In the genomic region with DNA sequence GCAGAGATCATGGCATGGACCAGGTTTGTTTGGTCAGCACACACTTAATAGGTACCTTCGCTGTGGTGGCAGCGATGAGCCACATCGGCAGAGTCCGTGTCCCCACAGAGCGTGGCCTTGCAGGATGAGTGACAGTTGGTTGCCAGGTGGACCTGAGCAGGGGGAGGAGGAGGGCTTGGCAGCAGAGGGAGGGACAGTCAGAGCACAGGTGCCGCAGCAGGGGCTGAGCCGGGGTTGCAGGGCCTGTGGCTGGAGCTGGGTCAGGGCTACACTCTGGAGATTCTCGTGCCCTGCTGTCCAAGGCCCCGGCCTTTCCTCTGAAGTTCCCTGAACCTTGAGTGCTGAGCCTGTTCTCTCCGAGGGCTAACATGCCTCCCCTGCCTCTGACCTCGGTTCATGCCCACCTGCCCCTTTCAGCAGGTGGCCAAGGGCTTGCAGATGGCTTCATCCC, we compare ENCODE assay signal across 25 cellular contexts. TPM values are rescaled to one million over a fixed set of nuclear protein-coding genes. Genes with fewer than 3 reads are reported as not detected.
DNase-seq lines count a peak whose midpoint lies in the region; ATAC-seq, FAIRE-seq and TF ChIP-seq lines count a peak whose summit lies in the region.
"Had no signal": no experiment of that assay in that cellular context is flagged by ENCODE, and none has a peak within 500 bp of the region (broad histone marks: within the 10 kb centered on the region; RNA-seq: fewer than 3 reads in every experiment).

No MANE protein-coding gene starts in this region.

- H3K9ac ChIP-seq in K562 (ENCODE audit: insufficient read depth in 1 of 2, low read depth in 2 of 2, low read length in 2 of 2) (no peak overlapping the region; a peak in 1 of 4 replicates), HepG2 (ENCODE audit: insufficient read depth, low read depth, low read length) (no peak overlapping the region)

- no peak overlapping the region for H3K27ac ChIP-seq in K562 (ENCODE audit: extremely low read depth, low read depth, low read length)
- H3K27ac ChIP-seq in HepG2 (ENCODE audit: extremely low read length, insufficient read depth, low read length): no peak overlapping the region
- H3K27ac ChIP-seq: body of pancreas, pancreas, right atrium auricular region, SJSA1, upper lobe of left lung had no signal

- no peak for TF ChIP-seq EP300 in K562 (IDR thresholded peaks at IDR 0.05; ENCODE audit: low read length)
- TF ChIP-seq EP300 in HepG2 (IDR thresholded peaks at IDR 0.05; ENCODE audit: low read depth in 2 of 2, low read length in 2 of 2): no peak
- TF ChIP-seq EP300 in HepG2 (CRISPR knock-in tag; IDR thresholded peaks at IDR 0.05; ENCODE audit: borderline replicate concordance): no peak

- no peak for TF ChIP-seq RAD21 in K562 (CRISPR knock-in tag; conservative IDR thresholded peaks at IDR 0.05 in 1 of 2, IDR thresholded peaks at IDR 0.05 in 1 of 2)
- TF ChIP-seq RAD21 in HepG2 (CRISPR knock-in tag; IDR thresholded peaks at IDR 0.05): no peak

- peak; percentile 42 for DNase-seq in Right ventricle myocardium inferior (ENCODE audit: missing footprints)
- DNase-seq in left cardiac atrium: no peak
- peak in 1 of 4 experiments; percentile 17 for DNase-seq in K562 (ENCODE audit: extremely low read depth in 1 of 4, low spot score in 3 of 4)
- DNase-seq in HepG2 (ENCODE audit: low spot score): no peak
- no peak for DNase-seq in NCI-H1105 treated with DMSO at 0.1 percent for 48 hours (lab: John Stamatoyannopoulos, UW)
- DNase-seq in NCI-H1092 (lab: John Stamatoyannopoulos, UW): no peak
- no peak for DNase-seq in NOMO-1 treated with DMSO at 0.1 percent for 48 hours (lab: John Stamatoyannopoulos, UW; ENCODE audit: unreplicated experiment)
- DNase-seq: ACHN; activated CD4-positive, CD25-positive, alpha-beta regulatory T cell treated with anti-CD3 and anti-CD28 coated beads, Interleukin-2, amount 50 U/mL, for 72 hours; activated T-cell treated with anti-CD3 and anti-CD28 coated beads, Interleukin-2, amount 50 U/mL, for 72 hours; BE2C; body of pancreas; HCEC 1CT; Kasumi-1; mucosa of descending colon; pancreas; stimulated activated CD4-positive, alpha-beta T cell treated with anti-CD3 and anti-CD28 coated beads, Interleukin-2, amount 100 ng/mL, for 24 hours had no signal

- H3K27me3 ChIP-seq in K562 (ENCODE audit: control insufficient read depth in 2 of 2, insufficient read depth in 2 of 2, low read length in 2 of 2): no peaks in the 10 kb centered on the region
- no peaks in the 10 kb centered on the region for H3K27me3 ChIP-seq in HepG2 (ENCODE audit: control insufficient read depth in 1 of 2, insufficient read depth in 2 of 2, low read length in 2 of 2)
- H3K27me3 ChIP-seq: adrenal gland, BE2C, body of pancreas, pancreas, right atrium auricular region, SJSA1, upper lobe of left lung had no signal

- H3K36me3 ChIP-seq in K562 (ENCODE audit: control insufficient read depth, insufficient read depth, low read length): peaks cover 97% of the 10 kb centered on the region
- H3K36me3 ChIP-seq in HepG2 (replicated peaks in 1 of 2; ENCODE audit: control insufficient read depth in 1 of 2, insufficient read depth in 2 of 2, low read length in 2 of 2): peaks cover 64 to 97% of the 10 kb centered on the region in 2 experiments

- in situ Hi-C loops in K562 (cut with MboI) (no loop called here), HepG2 (cut with HindIII; ENCODE audit: extremely low pct_ligation_motif_present, low pct_unique_long_range_greater_than_20kb) (no loop called here)

- H3K4me3 ChIP-seq in K562: no peak overlapping the region
- H3K4me3 ChIP-seq in HepG2 (replicated peaks in 1 of 3; ENCODE audit: insufficient read depth in 1 of 3, low read depth in 2 of 3, low read length in 3 of 3): no peak overlapping the region
- H3K4me3 ChIP-seq: adrenal gland, body of pancreas, lung, mucosa of descending colon, pancreas, right atrium auricular region, SJSA1, smooth muscle cell, upper lobe of left lung had no signal

- TF ChIP-seq POLR2A in K562 (conservative IDR thresholded peaks at IDR 0.05) (no peak), HepG2 (IDR thresholded peaks at IDR 0.05; ENCODE audit: insufficient read depth in 1 of 2, low read depth in 2 of 2, low read length in 2 of 2) (no peak)

- ATAC-seq in Right ventricle myocardium inferior: no peak
- ATAC-seq in left cardiac atrium: no peak
- no peak for ATAC-seq in K562
- ATAC-seq in HepG2: no peak
- ATAC-seq in HG02938 (IDR thresholded peaks at IDR 0.05; ENCODE audit: unreplicated experiment): no peak

- no TSS peak for BruUV-seq in K562 (replicated peaks; lab: Mats Ljungman, UMichigan)
- BruUV-seq in HepG2 (replicated peaks; lab: Mats Ljungman, UMichigan): no TSS peak

- peaks cover 18% of the 10 kb centered on the region for H3K79me2 ChIP-seq in K562 (ENCODE audit: control insufficient read depth, insufficient read depth, low read length)
- peaks cover 14% of the 10 kb centered on the region for H3K79me2 ChIP-seq in HepG2 (ENCODE audit: insufficient read depth, low read length)

- no peak for TF ChIP-seq CTCF in K562 (IDR thresholded peaks at IDR 0.05 in 2 of 3, conservative IDR thresholded peaks at IDR 0.05 in 1 of 3; ENCODE audit: insufficient read depth in 2 of 3, low read depth in 1 of 3, low read length in 3 of 3)
- no peak for TF ChIP-seq CTCF in HepG2 (CRISPR knock-in tag; IDR thresholded peaks at IDR 0.05)

- POLR2A ChIA-PET in K562 (lab: Yijun Ruan, JAX): interaction anchor here (0.7 to 1.6 kb wide), 2 partner anchors 9 to 15 kb away, joined by 3 read pairs; no protein-coding TSS in a partner anchor
- POLR2A ChIA-PET in HepG2 (lab: Yijun Ruan, JAX): no interaction called here

- H3K4me1 ChIP-seq in K562 (replicated peaks in 1 of 2; ENCODE audit: control insufficient read depth in 2 of 2, insufficient read depth in 2 of 2, low read length in 2 of 2): peaks cover 0 to 4% of the 10 kb centered on the region in 2 experiments; a peak in 2 of 5 replicates
- 0 out of 2 replicates have a peak, but pooled peaks cover 5% of the 10 kb centered on the region for H3K4me1 ChIP-seq in HepG2 (ENCODE audit: insufficient read depth, low read length)
- H3K4me1 ChIP-seq: BE2C, pancreas, SJSA1 had no signal

- no peaks in the 10 kb centered on the region for H3K9me3 ChIP-seq in K562 (replicated peaks; ENCODE audit: control insufficient read depth, insufficient read depth, low read depth, low read length)
- H3K9me3 ChIP-seq in HepG2 (ENCODE audit: low read length): no peaks in the 10 kb centered on the region
- H3K9me3 ChIP-seq: adrenal gland, BE2C, body of pancreas, mucosa of descending colon, pancreas, right atrium auricular region, SJSA1, upper lobe of left lung had no signal

- intact Hi-C loops in Right ventricle myocardium inferior (cut with DNase I) (no loop called here), left cardiac atrium (cut with DNase I) (loop anchor here in 1 of 2 donors (10.0 kb wide), 1 partner anchor 53 kb away; a partner anchor contains a TSS), K562 (cut with micrococcal nuclease) (loop anchor here (10.0 kb wide), 1 partner anchor 1137 kb away; no protein-coding TSS in a partner anchor), HepG2 (cut with micrococcal nuclease; ENCODE audit: unreplicated experiment) (loop anchor here (5.0 kb wide), 1 partner anchor 50 kb away; a partner anchor contains a TSS)

- no peaks in the 10 kb centered on the region for H3K9me1 ChIP-seq in K562 (ENCODE audit: control insufficient read depth, insufficient read depth, low read length)

- H4K20me1 ChIP-seq in K562 (replicated peaks; ENCODE audit: control insufficient read depth, insufficient read depth, low read length): peaks cover 24% of the 10 kb centered on the region
- H4K20me1 ChIP-seq in HepG2 (ENCODE audit: insufficient read depth, low read length): peaks cover 23% of the 10 kb centered on the region; the same call in 1 of the 2 replicates

- WGBS in K562 (ENCODE audit: insufficient coverage, low coverage, missing lambda C conversion rate): 98% methylated on average over 10 of the region's 11 CpGs
- WGBS in HepG2 (ENCODE audit: low lambda C conversion rate): 97% methylated on average over 11 of the region's 11 CpGs

- H2AFZ ChIP-seq in K562 (ENCODE audit: low read depth, low read length): no peak overlapping the region
- H2AFZ ChIP-seq in HepG2 (ENCODE audit: low read length): no peak overlapping the region

- no peak for FAIRE-seq in K562 (lab: Jason Lieb, UNC)
- no peak for FAIRE-seq in HepG2 (lab: Jason Lieb, UNC)
- FAIRE-seq: pancreas, RCC 7860 had no signal

- CTCF ChIA-PET in K562 (lab: Yijun Ruan, JAX; ENCODE audit: low intra/inter-chr PET ratio): interaction anchor here (0.7 to 1.1 kb wide), 2 partner anchors 1164 to 1472 kb away, joined by 3 to 9 read pairs; a partner anchor contains a TSS
- CTCF ChIA-PET in HepG2 (lab: Yijun Ruan, JAX; ENCODE audit: low intra/inter-chr PET ratio, low total read pairs): no interaction called here

- no peak overlapping the region for H3K4me2 ChIP-seq in K562 (ENCODE audit: insufficient read depth, low read length)
- H3K4me2 ChIP-seq in HepG2 (ENCODE audit: low read depth, low read length): no peak overlapping the region
- H3K4me2 ChIP-seq: smooth muscle cell had no signal

RNA-seq across cellular contexts. Expression of a gene that starts 24.8 kb away (rescaled TPM):
- total RNA-seq in Right ventricle myocardium inferior (36.4 TPM), left cardiac atrium (10 to 100 TPM; 27.2 to 33.6 TPM), K562 (2014; rRNA removed) (78.2 and 82.6 TPM in 2 replicates), K562 (2014; rRNA removed; fragmentation: Illumina TruSeq; extraction: Trizol) (67.6 and 81.1 TPM in 2 replicates), K562 (2015; rRNA removed; fragmentation: Illumina TruSeq; extraction: Trizol) (73.9 and 83.8 TPM in 2 replicates), K562 (2021) (101 and 113 TPM in 2 replicates), HepG2 (2016; rRNA removed; fragmentation: Illumina TruSeq; extraction: Trizol) (94.8 and 135 TPM in 2 replicates)
- total RNA-seq in K562 (2011; cell fraction: chromatin; rRNA removed; ENCODE audit: low replicate concordance): 337 and 699 TPM in 2 replicates
- 179 and 196 TPM in 2 replicates for total RNA-seq in K562 (2011; cell fraction: nucleolus; rRNA removed)
- total RNA-seq in K562 (2011; cell fraction: nucleoplasm; rRNA removed): 243 and 244 TPM in 2 replicates
- polyA plus RNA-seq in K562 (2011; rRNA removed) (151 and 192 TPM in 2 replicates), K562 (2014; fragmentation: Illumina TruSeq; extraction: Trizol) (128 and 149 TPM in 2 replicates), K562 (2014; fragmentation: Nextera tagmentation; extraction: Ambion mirVana) (10 to 100 TPM; 17.7 to 25.3 TPM), K562 (2014; rRNA removed) (77.3 and 95.9 TPM in 2 replicates), HepG2 (2011; rRNA removed) (262 and 280 TPM in 2 replicates)
- 128 and 145 TPM in 2 replicates for polyA plus RNA-seq in K562 (2011; cell fraction: cytosol; rRNA removed)
- 458 and 560 TPM in 2 replicates for polyA plus RNA-seq in K562 (2011; cell fraction: nucleus; rRNA removed)
- 62.8 and 102 TPM in 2 replicates for polyA plus RNA-seq in K562 (2012)
- 241 and 345 TPM in 2 replicates for polyA minus RNA-seq in K562 (2011; rRNA and poly(A)+ RNA removed)
- 104 and 113 TPM in 2 replicates for polyA minus RNA-seq in K562 (2011; cell fraction: cytosol; rRNA and poly(A)+ RNA removed)
- polyA minus RNA-seq in K562 (2011; cell fraction: nucleus; rRNA and poly(A)+ RNA removed): 100 and 315 TPM in 2 replicates
- total RNA-seq in HepG2 (2016; cell fraction: cytosol; rRNA removed; fragmentation: Illumina TruSeq; extraction: Trizol; ENCODE audit: low read depth): 40.5 and 40.7 TPM in 2 replicates
- total RNA-seq in HepG2 (2016; cell fraction: insoluble cytoplasmic fraction; rRNA removed; fragmentation: Illumina TruSeq; extraction: Trizol): 93.2 and 125 TPM in 2 replicates
- 103 and 106 TPM in 2 replicates for total RNA-seq in HepG2 (2016; cell fraction: membrane; rRNA removed; fragmentation: Illumina TruSeq; extraction: Trizol)
- 115 and 134 TPM in 2 replicates for total RNA-seq in HepG2 (2016; cell fraction: nucleus; rRNA removed; fragmentation: Illumina TruSeq; extraction: Trizol)
- polyA plus RNA-seq in HepG2 (2011; cell fraction: cytosol; rRNA removed): 132 and 169 TPM in 2 replicates
- polyA plus RNA-seq in HepG2 (2011; cell fraction: nucleus; rRNA removed): 753 and 830 TPM in 2 replicates
- 105 and 114 TPM in 2 replicates for polyA plus RNA-seq in HepG2 (2012)
- polyA plus RNA-seq in HepG2 (2016; cell fraction: cytosol; fragmentation: Illumina TruSeq; extraction: Trizol; ENCODE audit: low read depth): 31.3 and 37.9 TPM in 2 replicates
- polyA plus RNA-seq in HepG2 (2016; cell fraction: insoluble cytoplasmic fraction; fragmentation: Illumina TruSeq; extraction: Trizol; ENCODE audit: low read depth): 94.5 and 105 TPM in 2 replicates
- 62.4 and 65.8 TPM in 2 replicates for polyA plus RNA-seq in HepG2 (2016; cell fraction: membrane; fragmentation: Illumina TruSeq; extraction: Trizol; ENCODE audit: low read depth)
- polyA plus RNA-seq in HepG2 (2016; cell fraction: nucleus; fragmentation: Illumina TruSeq; extraction: Trizol; ENCODE audit: insufficient read depth, low read depth): 279 and 292 TPM in 2 replicates
- polyA minus RNA-seq in HepG2 (2011; rRNA and poly(A)+ RNA removed; ENCODE audit: low replicate concordance): 472 and 743 TPM in 2 replicates
- 96.6 and 110 TPM in 2 replicates for polyA minus RNA-seq in HepG2 (2011; cell fraction: cytosol; rRNA and poly(A)+ RNA removed)
- polyA minus RNA-seq in HepG2 (2011; cell fraction: nucleus; rRNA and poly(A)+ RNA removed): 279 and 332 TPM in 2 replicates

RNA-seq across cellular contexts. Expression of a gene that starts 52.4 kb away (rescaled TPM):
- total RNA-seq in Right ventricle myocardium inferior (6.7 TPM), left cardiac atrium (10 to 100 TPM in 1 of 2 donors, 1 to 10 TPM in 1; 9.5 to 17.9 TPM), K562 (2014; rRNA removed) (18.9 and 20.5 TPM in 2 replicates), K562 (2014; rRNA removed; fragmentation: Illumina TruSeq; extraction: Trizol) (19.9 and 20.1 TPM in 2 replicates), K562 (2015; rRNA removed; fragmentation: Illumina TruSeq; extraction: Trizol) (18.6 and 21.9 TPM in 2 replicates), K562 (2021) (22.1 and 23.1 TPM in 2 replicates), HepG2 (2016; rRNA removed; fragmentation: Illumina TruSeq; extraction: Trizol) (59.0 and 76.7 TPM in 2 replicates)
- 15.8 and 27.5 TPM in 2 replicates for total RNA-seq in K562 (2011; cell fraction: chromatin; rRNA removed; ENCODE audit: low replicate concordance)
- 14.7 and 18.3 TPM in 2 replicates for total RNA-seq in K562 (2011; cell fraction: nucleolus; rRNA removed)
- total RNA-seq in K562 (2011; cell fraction: nucleoplasm; rRNA removed): 14.1 and 15.6 TPM in 2 replicates
- polyA plus RNA-seq in K562 (2011; rRNA removed) (25.6 and 30.3 TPM in 2 replicates), K562 (2014; fragmentation: Illumina TruSeq; extraction: Trizol) (26.3 and 27.9 TPM in 2 replicates), K562 (2014; fragmentation: Nextera tagmentation; extraction: Ambion mirVana) (1 to 10 TPM; 4.6 to 5.3 TPM), K562 (2014; rRNA removed) (21.7 and 23.0 TPM in 2 replicates), HepG2 (2011; rRNA removed) (67.5 and 78.9 TPM in 2 replicates)
- polyA plus RNA-seq in K562 (2011; cell fraction: cytosol; rRNA removed): 12.0 and 18.5 TPM in 2 replicates
- 8.0 and 10.4 TPM in 2 replicates for polyA plus RNA-seq in K562 (2011; cell fraction: nucleus; rRNA removed)
- 14.9 and 15.5 TPM in 2 replicates for polyA plus RNA-seq in K562 (2012)
- polyA minus RNA-seq in K562 (2011; rRNA and poly(A)+ RNA removed): 37.9 and 40.4 TPM in 2 replicates
- polyA minus RNA-seq in K562 (2011; cell fraction: cytosol; rRNA and poly(A)+ RNA removed): 17.8 and 20.6 TPM in 2 replicates
- 9.7 and 11.4 TPM in 2 replicates for polyA minus RNA-seq in K562 (2011; cell fraction: nucleus; rRNA and poly(A)+ RNA removed)
- total RNA-seq in HepG2 (2016; cell fraction: cytosol; rRNA removed; fragmentation: Illumina TruSeq; extraction: Trizol; ENCODE audit: low read depth): 20.7 and 23.8 TPM in 2 replicates
- total RNA-seq in HepG2 (2016; cell fraction: insoluble cytoplasmic fraction; rRNA removed; fragmentation: Illumina TruSeq; extraction: Trizol): 60.0 and 73.9 TPM in 2 replicates
- total RNA-seq in HepG2 (2016; cell fraction: membrane; rRNA removed; fragmentation: Illumina TruSeq; extraction: Trizol): 44.0 and 46.8 TPM in 2 replicates
- 34.8 and 41.9 TPM in 2 replicates for total RNA-seq in HepG2 (2016; cell fraction: nucleus; rRNA removed; fragmentation: Illumina TruSeq; extraction: Trizol)
- polyA plus RNA-seq in HepG2 (2011; cell fraction: cytosol; rRNA removed): 60.0 and 71.4 TPM in 2 replicates
- polyA plus RNA-seq in HepG2 (2011; cell fraction: nucleus; rRNA removed): 32.2 and 35.4 TPM in 2 replicates
- 42.9 and 53.6 TPM in 2 replicates for polyA plus RNA-seq in HepG2 (2012)
- 9.2 and 11.4 TPM in 2 replicates for polyA plus RNA-seq in HepG2 (2016; cell fraction: cytosol; fragmentation: Illumina TruSeq; extraction: Trizol; ENCODE audit: low read depth)
- polyA plus RNA-seq in HepG2 (2016; cell fraction: insoluble cytoplasmic fraction; fragmentation: Illumina TruSeq; extraction: Trizol; ENCODE audit: low read depth): 89.8 and 91.4 TPM in 2 replicates
- polyA plus RNA-seq in HepG2 (2016; cell fraction: membrane; fragmentation: Illumina TruSeq; extraction: Trizol; ENCODE audit: low read depth): 27.9 and 34.0 TPM in 2 replicates
- polyA plus RNA-seq in HepG2 (2016; cell fraction: nucleus; fragmentation: Illumina TruSeq; extraction: Trizol; ENCODE audit: insufficient read depth, low read depth): 73.8 and 74.1 TPM in 2 replicates
- polyA minus RNA-seq in HepG2 (2011; rRNA and poly(A)+ RNA removed; ENCODE audit: low replicate concordance): 12.4 and 45.2 TPM in 2 replicates
- polyA minus RNA-seq in HepG2 (2011; cell fraction: cytosol; rRNA and poly(A)+ RNA removed): 55.0 and 56.7 TPM in 2 replicates
- polyA minus RNA-seq in HepG2 (2011; cell fraction: nucleus; rRNA and poly(A)+ RNA removed): 52.0 and 54.7 TPM in 2 replicates
